In the genomic region with DNA sequence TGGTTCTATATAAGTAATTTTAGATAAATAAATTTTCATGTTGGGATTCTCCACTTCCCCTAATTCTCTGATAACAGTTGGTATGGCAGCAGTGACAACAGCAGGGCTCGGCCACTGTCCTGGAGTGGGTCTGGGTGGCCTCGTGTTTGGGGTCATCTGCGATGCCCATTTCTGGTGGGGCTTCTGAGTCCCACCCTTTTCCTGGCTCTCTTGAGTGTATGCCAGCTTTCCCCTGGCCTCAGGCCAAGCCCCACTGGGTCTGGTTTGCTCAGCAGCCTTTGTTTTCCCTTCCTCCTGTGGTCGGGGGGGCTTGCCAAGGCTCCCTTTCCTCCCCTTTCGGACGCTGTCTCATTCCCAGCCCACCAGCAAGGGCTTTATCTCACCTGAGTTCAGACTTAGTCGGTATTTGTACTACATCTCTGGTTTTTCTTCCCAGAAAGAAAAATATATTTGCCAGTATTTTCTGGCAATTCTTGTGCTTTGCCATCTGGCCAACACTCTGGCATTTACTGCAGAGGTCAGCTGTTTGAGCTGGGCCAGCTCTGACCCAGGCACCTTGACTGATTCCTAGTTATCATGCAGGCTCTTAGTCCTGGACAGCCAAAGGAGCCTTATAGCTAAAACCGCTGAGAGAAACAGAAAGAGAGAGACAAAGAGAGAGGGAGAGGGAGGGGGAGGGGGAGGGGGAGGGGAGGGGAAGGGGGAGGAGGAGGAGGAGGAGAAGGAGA, we compare ENCODE assay signal across 14 cellular contexts. TPM values are rescaled to one million over a fixed set of nuclear protein-coding genes. Genes with fewer than 3 reads are reported as not detected.
DNase-seq lines count a peak whose midpoint lies in the region; ATAC-seq and TF ChIP-seq lines count a peak whose summit lies in the region.
"Had no signal": no experiment of that assay in that cellular context is flagged by ENCODE, and none has a peak within 500 bp of the region (broad histone marks: within the 10 kb centered on the region; RNA-seq: fewer than 3 reads in every experiment).

No MANE protein-coding gene starts in this region.

- H3K9me3 ChIP-seq in mesenchymal stem cell (ENCODE audit: control insufficient read depth, low read length) = no peaks in the 10 kb centered on the region

- no peak overlapping the region for H3K18ac ChIP-seq in mesenchymal stem cell (ENCODE audit: low read depth in 1 of 2, low read length in 2 of 2)

- WGBS in mesenchymal stem cell = 83% methylated on average over 5 of the region's 8 CpGs

- no peak overlapping the region for H2AK5ac ChIP-seq in mesenchymal stem cell (ENCODE audit: low read length, severe bottlenecking)

- H3K9me3 Mint-ChIP-seq in Calu3 (ENCODE audit: low read depth, unreplicated experiment) (no peaks in the 10 kb centered on the region), type B pancreatic cell (no peaks in the 10 kb centered on the region)

- H3K4me1 ChIP-seq in mesenchymal stem cell (ENCODE audit: control insufficient read depth, insufficient read depth, low read depth, low read length) = no peaks in the 10 kb centered on the region

- H2BK12ac ChIP-seq in mesenchymal stem cell (ENCODE audit: low read length in 2 of 2) = no peak overlapping the region

- peak; percentile 5 for DNase-seq in NCI-H1694 (lab: John Stamatoyannopoulos, UW)
- DNase-seq in NCI-H1694 treated with DMSO at 0.1 percent for 48 hours (lab: John Stamatoyannopoulos, UW) = no peak
- DNase-seq in COR-L47 (lab: John Stamatoyannopoulos, UW) = peak; percentile 35
- DNase-seq in left cardiac atrium = peak; percentile 59
- DNase-seq in mesenchymal stem cell = no peak
- no peak for DNase-seq in Calu3
- no peak for DNase-seq in type B pancreatic cell (ENCODE audit: extremely low spot score, unreplicated experiment)
- DNase-seq in NCI-H82 (lab: John Stamatoyannopoulos, UW) = no peak
- DNase-seq: NK-92 treated with Interleukin-12 subunit alpha and Interleukin-12 subunit beta, amount 100 ng/mL, for 24 hours had no signal

- no TSS peak for BruUV-seq in Calu3 (replicated peaks; lab: Mats Ljungman, UMichigan)

- H3K4me3 Mint-ChIP-seq in Calu3 (ENCODE audit: low read depth, unreplicated experiment) (no peak overlapping the region), type B pancreatic cell (no peak overlapping the region)

- H3K4ac ChIP-seq in mesenchymal stem cell (ENCODE audit: low read depth in 1 of 2, low read length in 2 of 2) = no peak overlapping the region

- H3K14ac ChIP-seq in mesenchymal stem cell (ENCODE audit: low read length in 2 of 2) = no peak overlapping the region

- peaks cover 0 to 3% of the 10 kb centered on the region in 2 experiments for H3K27me3 ChIP-seq in mesenchymal stem cell (ENCODE audit: control insufficient read depth in 1 of 2, insufficient read depth in 1 of 2, low read length in 2 of 2)

- H3K27ac Mint-ChIP-seq in Calu3 (ENCODE audit: unreplicated experiment) (no peak overlapping the region), type B pancreatic cell (no peak overlapping the region)

- no peaks in the 10 kb centered on the region for H3K27me3 Mint-ChIP-seq in Calu3 (ENCODE audit: unreplicated experiment)
- H3K27me3 Mint-ChIP-seq in type B pancreatic cell = no peaks in the 10 kb centered on the region

- CTCF ChIA-PET in Calu3 (lab: Charles Lee) = no interaction called here

- no peak overlapping the region for H4K91ac ChIP-seq in mesenchymal stem cell (ENCODE audit: low read length)

- no peak overlapping the region for H2BK120ac ChIP-seq in mesenchymal stem cell (ENCODE audit: low read depth, low read length)

- peak; percentile 43 to 51 for ATAC-seq in left cardiac atrium
- ATAC-seq: K562 had no signal

- H3K36me3 Mint-ChIP-seq in Calu3 (ENCODE audit: insufficient read depth, unreplicated experiment) (peaks cover 9% of the 10 kb centered on the region), type B pancreatic cell (peaks cover 3% of the 10 kb centered on the region)

- no peak for TF ChIP-seq CTCF in Calu3 (IDR thresholded peaks at IDR 0.05; ENCODE audit: unreplicated experiment)
- TF ChIP-seq CTCF in type B pancreatic cell (conservative IDR thresholded peaks at IDR 0.05) = no peak

- H2BK15ac ChIP-seq in mesenchymal stem cell (ENCODE audit: low read depth, poor library complexity, severe bottlenecking) = peak overlapping the region; percentile 6

- no peak overlapping the region for H2AFZ ChIP-seq in mesenchymal stem cell (ENCODE audit: low read depth, low read length)

- H3K27ac ChIP-seq in mesenchymal stem cell (ENCODE audit: low read length, poor library complexity, severe bottlenecking) = no peak overlapping the region
- H3K27ac ChIP-seq: C4-2B, HL-60, RWPE1 had no signal

- H2BK5ac ChIP-seq in mesenchymal stem cell (ENCODE audit: low read depth, low read length, poor library complexity, severe bottlenecking) = no peak overlapping the region

- intact Hi-C loops in left cardiac atrium (cut with DNase I) (no loop called here), Calu3 (cut with micrococcal nuclease; ENCODE audit: unreplicated experiment) (no loop called here)

- no peaks in the 10 kb centered on the region for H3K36me3 ChIP-seq in mesenchymal stem cell (ENCODE audit: control insufficient read depth in 1 of 2, insufficient read depth in 2 of 2, low read depth in 1 of 2, low read length in 2 of 2)

- no peak overlapping the region for H3K4me2 ChIP-seq in mesenchymal stem cell (ENCODE audit: low read length, poor library complexity, severe bottlenecking)

- H3K4me3 ChIP-seq in mesenchymal stem cell (ENCODE audit: insufficient read depth in 1 of 2, low read depth in 1 of 2, low read length in 2 of 2) = no peak overlapping the region
- H3K4me3 ChIP-seq: K562 had no signal

- H3K4me1 Mint-ChIP-seq in Calu3 (ENCODE audit: low read depth, unreplicated experiment) (no peaks in the 10 kb centered on the region), type B pancreatic cell (ENCODE audit: unreplicated experiment) (no peaks in the 10 kb centered on the region)

- H3K79me1 ChIP-seq in mesenchymal stem cell (replicated peaks; ENCODE audit: low read length, poor library complexity, severe bottlenecking) = no peaks in the 10 kb centered on the region

- H4K8ac ChIP-seq in mesenchymal stem cell (ENCODE audit: low read length) = no peak overlapping the region

- H3K9ac ChIP-seq in mesenchymal stem cell (ENCODE audit: low read length) = no peak overlapping the region

- H3K23ac ChIP-seq in mesenchymal stem cell (ENCODE audit: low read length in 2 of 2) = no peak overlapping the region

RNA-seq across cellular contexts. Expression of a gene that starts 35.2 kb away (rescaled TPM):
- total RNA-seq in left cardiac atrium (100 to 1,000 TPM; 429 to 452 TPM), Calu3 (2022) (5.1 and 6.9 TPM in 2 replicates), type B pancreatic cell (ENCODE audit: low replicate concordance) (5.7 and 9.9 TPM in 2 replicates)
- polyA plus RNA-seq in mesenchymal stem cell (2013, experiment 1 of 2) = 0.08 TPM
- not detected for polyA plus RNA-seq in mesenchymal stem cell (2013, experiment 2 of 2)
- total RNA-seq: K562, NCI-H460 had no signal

Comparison
In these comparisons a context has a peak if more than half of its experiments do, and no peak if none do; other contexts are left out.
1. DNase-seq: peak in NCI-H1694 (single experiment), COR-L47 (single experiment) and left cardiac atrium (single experiment); none in NCI-H1694 treated with DMSO at 0.1 percent for 48 hours (single experiment), mesenchymal stem cell (single experiment), Calu3 (single experiment), type B pancreatic cell (single experiment) and NCI-H82 (single experiment).
2. RNA of a gene that starts 35.2 kb away (total RNA-seq): 429 to 452 TPM in left cardiac atrium; 5.7 to 9.9 TPM in type B pancreatic cell and 5.1 to 6.9 TPM in Calu3; every median in the first group is over 10 times any median in the second.